Comparison of ENCODE assay signal across 8 cellular contexts in the genomic region with DNA sequence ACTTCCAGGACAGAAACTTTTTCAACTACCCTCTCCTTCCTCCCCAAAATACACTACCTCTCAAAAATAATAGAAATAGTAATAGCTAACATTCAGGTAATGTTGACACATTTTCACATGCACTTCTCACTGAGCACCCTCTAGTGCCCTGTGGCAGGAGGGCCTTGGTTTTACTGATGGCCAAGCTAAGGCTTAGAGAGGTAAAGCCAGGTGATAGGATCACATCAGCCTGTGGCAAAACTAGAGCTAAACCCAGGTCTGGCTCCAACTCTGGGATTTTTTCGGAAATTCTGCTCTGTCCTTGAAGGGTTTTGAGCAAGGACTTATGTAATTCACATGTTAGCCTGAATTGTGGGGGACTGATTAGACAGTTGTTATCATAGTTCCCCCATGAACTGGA.
DNase-seq lines count a peak whose midpoint lies in the region; ATAC-seq and TF ChIP-seq lines count a peak whose summit lies in the region.

No MANE protein-coding gene starts in this region.

- in situ Hi-C loops in brain microvascular endothelial cell (cut with HindIII; ENCODE audit: low pct_ligation_motif_present, low sequenced_read_pairs) = no loop called here

- H3K4me3 ChIP-seq in MM.1S (ENCODE audit: low read length) (no peak overlapping the region), brain microvascular endothelial cell (ENCODE audit: low read depth, low read length) (no peak overlapping the region), neuron (ENCODE audit: low read length) (no peak overlapping the region)

- peak overlapping the region; percentile 76; the same call in 1 of the 2 replicates for H3K9ac ChIP-seq in ES-I3 (ENCODE audit: low read depth, low read length)
- no peak overlapping the region for H3K9ac ChIP-seq in MM.1S (ENCODE audit: low read length)

- H3K9me3 ChIP-seq in ES-I3 (ENCODE audit: control insufficient read depth, insufficient read depth, low read length) (no peaks in the 10 kb centered on the region), MM.1S (replicated peaks; ENCODE audit: insufficient read depth, low read length) (no peaks in the 10 kb centered on the region), neuron (ENCODE audit: low read length) (no peaks in the 10 kb centered on the region)

- H3K36me3 ChIP-seq in ES-I3 (ENCODE audit: insufficient read depth, low read length) (peaks cover 5% of the 10 kb centered on the region; the same call in 1 of the 2 replicates), MM.1S (replicated peaks; ENCODE audit: insufficient read depth, low read length) (no peaks in the 10 kb centered on the region; the same call in 1 of the 2 replicates), brain microvascular endothelial cell (replicated peaks) (peaks cover 9% of the 10 kb centered on the region), neuron (ENCODE audit: insufficient read depth, low read length) (peaks cover 19% of the 10 kb centered on the region)

- ATAC-seq in GM18873 (IDR thresholded peaks at IDR 0.05; ENCODE audit: low FRiP score, unreplicated experiment) (no peak), GM21367 (IDR thresholded peaks at IDR 0.05; ENCODE audit: unreplicated experiment) (no peak)

- 0 out of 2 replicates have a peak overlapping the region, but pooled peaks have one; percentile 26 for H2AFZ ChIP-seq in MM.1S (ENCODE audit: low read length)
- H2AFZ ChIP-seq in neuron (ENCODE audit: low read depth, low read length) = peak overlapping the region; percentile 59

- no peaks in the 10 kb centered on the region for H4K20me1 ChIP-seq in MM.1S (ENCODE audit: insufficient read depth, low read length)

- H3K79me2 ChIP-seq in MM.1S (ENCODE audit: low read length) = peaks cover 23% of the 10 kb centered on the region

- H3K4me2 ChIP-seq in MM.1S (ENCODE audit: low read depth, low read length) = peak overlapping the region; percentile 61; the same call in 1 of the 2 replicates

- TF ChIP-seq CTCF in MM.1S (IDR thresholded peaks at IDR 0.05; ENCODE audit: low read length) = no peak
- TF ChIP-seq CTCF in brain microvascular endothelial cell (IDR thresholded peaks at IDR 0.05; ENCODE audit: low read depth, low read length, missing control alignments) = peak; percentile 16

- H3K27me3 ChIP-seq in MM.1S (replicated peaks; ENCODE audit: insufficient read depth, low read length) = no peaks in the 10 kb centered on the region
- no peaks in the 10 kb centered on the region for H3K27me3 ChIP-seq in brain microvascular endothelial cell (replicated peaks)
- H3K27me3 ChIP-seq in neuron (ENCODE audit: insufficient read depth, low read length) = peaks cover 4% of the 10 kb centered on the region

- H3K4me1 ChIP-seq in ES-I3 (ENCODE audit: insufficient read depth, low read length) = peaks cover 5% of the 10 kb centered on the region; the same call in 1 of the 2 replicates
- H3K4me1 ChIP-seq in MM.1S (ENCODE audit: low read length) = no peaks in the 10 kb centered on the region
- peaks cover 23% of the 10 kb centered on the region for H3K4me1 ChIP-seq in neuron (ENCODE audit: insufficient read depth, low read length)

- H3K27ac ChIP-seq in MM.1S (ENCODE audit: low read length) = no peak overlapping the region
- no peak overlapping the region for H3K27ac ChIP-seq in brain microvascular endothelial cell

- H3K9me2 ChIP-seq in MM.1S (replicated peaks; ENCODE audit: insufficient read depth, low read length) = no peaks in the 10 kb centered on the region

- H3F3A ChIP-seq in MM.1S (ENCODE audit: insufficient read depth, low read length) = no peaks in the 10 kb centered on the region

- peak; percentile 21 for DNase-seq in MM.1S
- no peak for DNase-seq in brain microvascular endothelial cell
- no peak for DNase-seq in NCI-H748 (lab: John Stamatoyannopoulos, UW; ENCODE audit: unreplicated experiment)
- no peak for DNase-seq in NCI-H2227 treated with DMSO at 0.1 percent for 48 hours (lab: John Stamatoyannopoulos, UW)
